8 cellular contexts compared by ENCODE assay signal in the genomic region with DNA sequence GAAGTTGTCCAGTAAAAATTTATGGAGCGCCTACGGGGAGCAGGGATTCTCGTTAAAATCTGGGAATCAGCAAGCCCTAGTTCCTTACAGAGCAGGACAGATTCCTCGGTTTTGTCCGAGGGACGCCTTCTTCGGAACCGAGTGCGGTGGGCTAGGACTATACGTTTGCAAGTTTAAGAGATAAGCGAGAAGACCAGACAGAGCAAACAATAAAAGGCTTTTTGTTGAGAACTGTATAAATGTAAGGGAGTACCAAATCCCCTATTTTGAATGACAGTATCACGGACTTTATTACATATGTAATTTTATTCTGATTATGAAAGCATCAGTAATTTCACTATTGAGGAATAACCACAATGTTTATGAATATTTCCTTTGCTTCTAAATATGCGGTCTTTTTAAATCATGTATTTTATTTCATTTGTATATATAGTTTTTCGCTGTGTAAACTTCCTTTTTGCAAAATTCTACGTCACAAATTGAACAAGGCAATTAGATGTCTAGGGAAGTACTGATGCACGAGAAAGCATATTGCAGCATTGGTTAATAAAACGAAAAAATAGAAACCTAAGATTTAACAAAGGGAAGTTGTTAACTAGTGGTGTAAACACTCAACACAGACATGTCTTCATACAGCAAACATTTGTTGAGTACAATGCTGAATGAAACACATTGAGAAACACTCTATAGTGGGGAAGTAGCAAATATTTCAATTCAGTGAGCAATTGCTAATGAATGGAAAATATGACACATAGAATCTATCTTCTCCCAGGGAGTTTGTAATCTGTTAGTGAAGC. TPM values are rescaled to one million over a fixed set of nuclear protein-coding genes. Genes with fewer than 3 reads are reported as not detected.
DNase-seq lines count a peak whose midpoint lies in the region; ATAC-seq and TF ChIP-seq lines count a peak whose summit lies in the region.

No MANE protein-coding gene starts in this region.

- peaks cover 0 to 42% of the 10 kb centered on the region in 2 donors for H3K4me1 ChIP-seq in right atrium auricular region

- ATAC-seq in left ventricle myocardium superior (no peak), HG03571 (IDR thresholded peaks at IDR 0.05; ENCODE audit: unreplicated experiment) (no peak)

- no peaks in the 10 kb centered on the region for H3K9me3 Mint-ChIP-seq in neural crest cell

- peak overlapping the region; percentile 95 for H3K4me3 Mint-ChIP-seq in neural crest cell

- TF ChIP-seq CTCF in right atrium auricular region (IDR thresholded peaks at IDR 0.05) (no peak), epithelial cell of esophagus (IDR thresholded peaks at IDR 0.05; ENCODE audit: insufficient read depth, low read depth, low read length, missing control alignments) (no peak), neural crest cell (conservative IDR thresholded peaks at IDR 0.05) (no peak)

- peaks cover 37% of the 10 kb centered on the region for H3K4me1 Mint-ChIP-seq in neural crest cell

- intact Hi-C loops in left ventricle myocardium superior (cut with micrococcal nuclease), result no loop called here

- H3K36me3 Mint-ChIP-seq in neural crest cell (ENCODE audit: low read depth), result no peaks in the 10 kb centered on the region

- no peaks in the 10 kb centered on the region for H3K27me3 ChIP-seq in right atrium auricular region

- H3K36me3 ChIP-seq in right atrium auricular region, result no peaks in the 10 kb centered on the region

- peak overlapping the region; percentile 96 for H3K27ac Mint-ChIP-seq in neural crest cell (ENCODE audit: unreplicated experiment)

- H3K27me3 Mint-ChIP-seq in neural crest cell (ENCODE audit: low read depth), result no peaks in the 10 kb centered on the region

- H3K4me3 ChIP-seq in right atrium auricular region, result peak overlapping the region; percentile 96
- peak overlapping the region; percentile 81 for H3K4me3 ChIP-seq in epithelial cell of esophagus (ENCODE audit: low read length)

- peak overlapping the region; percentile 99 to 100 for H3K27ac ChIP-seq in right atrium auricular region

- no peak for DNase-seq in right atrium auricular region (ENCODE audit: low spot score)
- no peak for DNase-seq in left ventricle myocardium superior
- DNase-seq in SIG-M5 treated with dmso at 0.1 percent for 504 hours (lab: John Stamatoyannopoulos, UW; ENCODE audit: unreplicated experiment), result peak; percentile 89
- DNase-seq in epithelial cell of esophagus (ENCODE audit: low read depth), result peak; percentile 70
- DNase-seq in neural crest cell (ENCODE audit: low read depth, low spot score), result no peak
- DNase-seq in NCI-H128 (lab: John Stamatoyannopoulos, UW; ENCODE audit: unreplicated experiment), result no peak
- DNase-seq in NCI-H187 treated with DMSO at 0.1 percent for 48 hours (lab: John Stamatoyannopoulos, UW), result no peak

- no peaks in the 10 kb centered on the region for H3K9me3 ChIP-seq in right atrium auricular region

RNA-seq across cellular contexts. Expression of gene ANKRD10, which starts 1.2 kb away (rescaled TPM):
- total RNA-seq in right atrium auricular region, result 10 to 100 TPM; 46.2 to 47.5 TPM
- total RNA-seq in left ventricle myocardium superior, result 49.4 TPM
- 194 and 204 TPM in 2 replicates for total RNA-seq in neural crest cell

Comparison
In these comparisons a context has a peak if more than half of its experiments do, and no peak if none do; other contexts are left out.
1. DNase-seq: peak in SIG-M5 treated with dmso at 0.1 percent for 504 hours (single experiment) and epithelial cell of esophagus (single experiment); none in right atrium auricular region (single experiment), left ventricle myocardium superior (single experiment), neural crest cell (single experiment), NCI-H128 (single experiment) and NCI-H187 treated with DMSO at 0.1 percent for 48 hours (single experiment).